ENCODE assay signal across 8 cellular contexts in genomic region chr6:46011241-46012085, GRCh38. TPM values are rescaled to one million over a fixed set of nuclear protein-coding genes. Genes with fewer than 3 reads are reported as not detected.
DNase-seq lines count a peak whose midpoint lies in the region; ATAC-seq and TF ChIP-seq lines count a peak whose summit lies in the region.

No MANE protein-coding gene starts in this region.

- peak overlapping the region; percentile 42 for H3K4me2 ChIP-seq in BLaER1

- intact Hi-C loops in mucosa of descending colon (cut with DNase I, micrococcal nuclease) = no loop called here

- no peak overlapping the region for H3K27ac ChIP-seq in BLaER1

- H3K4me1 ChIP-seq in BLaER1 (peaks cover 8% of the 10 kb centered on the region; the same call in 1 of the 2 replicates), mucosa of descending colon (ENCODE audit: low read depth) (no peaks in the 10 kb centered on the region)

- DNase-seq in HuH-7 (ENCODE audit: low spot score) (peak; percentile 23), mucosa of descending colon (peak; percentile 54 to 78 (median 55)), AG08395 (ENCODE audit: low spot score) (no peak), GDM1 (lab: John Stamatoyannopoulos, UW) (no peak), ureter (ENCODE audit: low spot score) (no peak)
- peak; percentile 10 to 41 for DNase-seq in activated T-helper 1 cell treated with anti-CD3 and anti-CD28 coated beads, Interleukin-2, amount 50 U/mL, for 16 hours (ENCODE audit: low read depth in 1 of 2, low spot score in 1 of 2)

- TF ChIP-seq CTCF in mucosa of descending colon (IDR thresholded peaks at IDR 0.05) = no peak

- no peaks in the 10 kb centered on the region for H3K27me3 ChIP-seq in BLaER1

- peak; percentile 95 for ATAC-seq in GM21390 (IDR thresholded peaks at IDR 0.05; ENCODE audit: unreplicated experiment)
- ATAC-seq in mucosa of descending colon = peak; percentile 84

- no peak overlapping the region for H3K9ac ChIP-seq in BLaER1

- H3K4me3 ChIP-seq in BLaER1 = no peak overlapping the region
- H3K4me3 ChIP-seq in mucosa of descending colon = no peak overlapping the region

- H4K20me1 ChIP-seq in BLaER1 = no peaks in the 10 kb centered on the region

- H3K36me3 ChIP-seq in BLaER1 (no peaks in the 10 kb centered on the region), mucosa of descending colon (ENCODE audit: low read depth) (no peaks in the 10 kb centered on the region)

- H3K9me3 ChIP-seq in BLaER1 (peaks cover 16% of the 10 kb centered on the region), mucosa of descending colon (no peaks in the 10 kb centered on the region)

RNA-seq across cellular contexts. Expression of gene CLIC5, which starts 4.2 kb away (rescaled TPM):
- total RNA-seq in mucosa of descending colon (100 to 1,000 TPM; 149 to 242 (median 215) TPM), ureter (8.0 TPM)

Comparison
In these comparisons a context has a peak if more than half of its experiments do, and no peak if none do; other contexts are left out.
1. DNase-seq: peak in HuH-7 (single experiment), activated T-helper 1 cell treated with anti-CD3 and anti-CD28 coated beads, Interleukin-2, amount 50 U/mL, for 16 hours (2 of 2) and mucosa of descending colon (3 of 3); none in AG08395 (single experiment), GDM1 (single experiment) and ureter (single experiment).
2. RNA of gene CLIC5, which starts 4.2 kb away (total RNA-seq): 149 to 242 TPM in mucosa of descending colon; 8.0 TPM in ureter (single experiment); every median in the first group is over 10 times any median in the second.